Comparison of ENCODE assay signal across 29 cellular contexts in the genomic region with DNA sequence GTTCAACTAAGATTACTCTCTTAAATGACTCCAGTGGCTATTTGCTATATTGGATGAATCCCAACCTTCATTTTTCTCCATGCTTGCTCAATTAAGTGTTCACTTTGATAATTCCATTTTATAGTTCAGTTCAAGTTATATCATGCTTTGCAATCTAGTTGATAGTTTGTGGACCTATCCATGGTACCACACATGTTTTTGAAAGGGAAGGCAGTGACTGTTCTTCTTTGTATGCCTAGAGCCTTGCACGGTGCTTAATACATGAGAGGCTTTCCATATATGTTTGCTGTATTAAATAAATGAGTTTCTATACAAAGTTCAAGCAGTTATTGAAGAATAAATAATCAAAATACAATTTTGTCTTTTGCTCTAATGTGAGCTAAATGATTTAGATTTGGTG.
DNase-seq lines count a peak whose midpoint lies in the region; ATAC-seq and TF ChIP-seq lines count a peak whose summit lies in the region.
"Had no signal": no experiment of that assay in that cellular context is flagged by ENCODE, and none has a peak within 500 bp of the region (broad histone marks: within the 10 kb centered on the region; RNA-seq: fewer than 3 reads in every experiment).

No MANE protein-coding gene starts in this region.

- no peaks in the 10 kb centered on the region for H3K9me2 ChIP-seq in PC-3 (replicated peaks; ENCODE audit: low read length)

- POLR2A ChIA-PET in HEK293 (lab: Yijun Ruan, JAX), result no interaction called here
- POLR2A ChIA-PET in GM10248 (lab: Yijun Ruan, JAX), result no interaction called here
- POLR2A ChIA-PET in PC-3 (lab: Charles Lee; ENCODE audit: unreplicated experiment), result no interaction called here

- no TSS peak for BruUV-seq in PC-3 (replicated peaks; lab: Mats Ljungman, UMichigan)

- H3K36me3 ChIP-seq in HEK293 (ENCODE audit: control insufficient read depth in 2 of 2, insufficient read depth in 1 of 2, low read length in 2 of 2) (no peaks in the 10 kb centered on the region), PC-3 (ENCODE audit: low read depth, low read length) (no peaks in the 10 kb centered on the region)
- H3K36me3 ChIP-seq: BE2C; BLaER1; BLaER1 treated with 17β-estradiol and CSF1 and Interleukin-3, amounts not matched to agents 10 nM and 100 nM had no signal

- H3K4me1 ChIP-seq in HEK293 (ENCODE audit: control insufficient read depth, insufficient read depth, low read length) (no peaks in the 10 kb centered on the region), PC-3 (ENCODE audit: insufficient read depth, low read length) (no peaks in the 10 kb centered on the region)
- H3K4me1 ChIP-seq: A549, BE2C, Caco-2 had no signal

- no peak for TF ChIP-seq RAD21 in Ishikawa (IDR thresholded peaks at IDR 0.05; ENCODE audit: low read depth)

- no peak overlapping the region for H3K27ac ChIP-seq in HEK293 (ENCODE audit: extremely low read depth, low read depth, low read length)
- no peak overlapping the region for H3K27ac ChIP-seq in PC-3 (ENCODE audit: low read length)
- H3K27ac ChIP-seq: 22Rv1; A549; BLaER1; BLaER1 treated with 17β-estradiol and CSF1 and Interleukin-3, amounts not matched to agents 10 nM and 100 nM; C4-2B had no signal

- H3K27me3 ChIP-seq in PC-3 (ENCODE audit: low read length), result no peaks in the 10 kb centered on the region
- H3K27me3 ChIP-seq: BE2C; BLaER1; BLaER1 treated with 17β-estradiol and CSF1 and Interleukin-3, amounts not matched to agents 10 nM and 100 nM had no signal

- no peaks in the 10 kb centered on the region for H4K20me1 ChIP-seq in PC-3 (ENCODE audit: low read length)
- H4K20me1 ChIP-seq: BLaER1; BLaER1 treated with 17β-estradiol and CSF1 and Interleukin-3, amounts not matched to agents 10 nM and 100 nM had no signal

- no peaks in the 10 kb centered on the region for H3F3A ChIP-seq in PC-3 (ENCODE audit: low read length, unreplicated experiment)

- DNase-seq in GM10248 (ENCODE audit: extremely low spot score) (no peak), PC-3 (no peak)
- DNase-seq: 8988T; ACHN; AML-193; BE2C; C1 segment of cervical spinal cord; Caco-2; Calu3; CD4-positive, alpha-beta memory T cell; CD4-positive, alpha-beta T cell; CD4-positive, CD25-positive, alpha-beta regulatory T cell; CD8-positive, alpha-beta memory T cell; CD8-positive, alpha-beta T cell; COR-L47; DMS 273 treated with DMSO at 0.1 percent for 48 hours; DMS153; DMS53; DMS79; DMS79 treated with DMSO at 0.1 percent for 48 hours; DND-41; EL had no signal

- TF ChIP-seq EP300 in Ishikawa (IDR thresholded peaks at IDR 0.05; ENCODE audit: borderline replicate concordance), result no peak

- H3K4me2 ChIP-seq in PC-3 (ENCODE audit: low read length), result no peak overlapping the region
- H3K4me2 ChIP-seq: A549; BLaER1; BLaER1 treated with 17β-estradiol and CSF1 and Interleukin-3, amounts not matched to agents 10 nM and 100 nM had no signal

- H2AFZ ChIP-seq in PC-3 (ENCODE audit: low read length), result no peak overlapping the region

- intact Hi-C loops in PC-3 (cut with micrococcal nuclease), result no loop called here

- no peak overlapping the region for H3K9ac ChIP-seq in PC-3 (ENCODE audit: low read length)
- H3K9ac ChIP-seq: BLaER1; BLaER1 treated with 17β-estradiol and CSF1 and Interleukin-3, amounts not matched to agents 10 nM and 100 nM had no signal

- TF ChIP-seq CTCF in HEK293 (tag by site-specific recombination; IDR thresholded peaks at IDR 0.05), result no peak
- no peak for TF ChIP-seq CTCF in GM10248 (IDR thresholded peaks at IDR 0.05; ENCODE audit: control extremely low read depth, extremely low read depth, low read depth, missing control alignments)
- TF ChIP-seq CTCF in PC-3 (conservative IDR thresholded peaks at IDR 0.05; ENCODE audit: low read depth, low read length), result no peak

- no peak overlapping the region for H3K4me3 ChIP-seq in HEK293 (ENCODE audit: low read depth, low read length)
- H3K4me3 ChIP-seq in PC-3 (ENCODE audit: low read length), result no peak overlapping the region
- H3K4me3 ChIP-seq: A549; BLaER1; BLaER1 treated with 17β-estradiol and CSF1 and Interleukin-3, amounts not matched to agents 10 nM and 100 nM had no signal

- CTCF ChIA-PET in HEK293 (lab: Yijun Ruan, JAX) (no interaction called here), GM10248 (lab: Yijun Ruan, JAX) (interaction anchor here (1.3 kb wide), 1 partner anchor 12 kb away, joined by 5 read pairs; no protein-coding TSS in a partner anchor), PC-3 (lab: Charles Lee) (no interaction called here)

- no peaks in the 10 kb centered on the region for H3K79me2 ChIP-seq in PC-3 (ENCODE audit: low read length)

- H3K9me3 ChIP-seq in HEK293 (ENCODE audit: control insufficient read depth, insufficient read depth, low read depth, low read length), result no peaks in the 10 kb centered on the region
- no peaks in the 10 kb centered on the region for H3K9me3 ChIP-seq in PC-3 (ENCODE audit: low read length)
- H3K9me3 ChIP-seq: BE2C had no signal

- ATAC-seq in PC-3, result no peak
- ATAC-seq: A549; CD8-positive, alpha-beta T cell had no signal

TF ChIP-seq in HEK293, 187 proteins besides CTCF, POLR2A, EP300 and RAD21:
- TF ChIP-seq ZNF426 (tag by site-specific recombination; IDR thresholded peaks at IDR 0.05) (no peak), ZNF132 (tag by site-specific recombination; IDR thresholded peaks at IDR 0.05; ENCODE audit: borderline replicate concordance) (no peak), ZNF350 (tag by site-specific recombination; IDR thresholded peaks at IDR 0.05) (no peak)
- TF ChIP-seq, protein P1, sequence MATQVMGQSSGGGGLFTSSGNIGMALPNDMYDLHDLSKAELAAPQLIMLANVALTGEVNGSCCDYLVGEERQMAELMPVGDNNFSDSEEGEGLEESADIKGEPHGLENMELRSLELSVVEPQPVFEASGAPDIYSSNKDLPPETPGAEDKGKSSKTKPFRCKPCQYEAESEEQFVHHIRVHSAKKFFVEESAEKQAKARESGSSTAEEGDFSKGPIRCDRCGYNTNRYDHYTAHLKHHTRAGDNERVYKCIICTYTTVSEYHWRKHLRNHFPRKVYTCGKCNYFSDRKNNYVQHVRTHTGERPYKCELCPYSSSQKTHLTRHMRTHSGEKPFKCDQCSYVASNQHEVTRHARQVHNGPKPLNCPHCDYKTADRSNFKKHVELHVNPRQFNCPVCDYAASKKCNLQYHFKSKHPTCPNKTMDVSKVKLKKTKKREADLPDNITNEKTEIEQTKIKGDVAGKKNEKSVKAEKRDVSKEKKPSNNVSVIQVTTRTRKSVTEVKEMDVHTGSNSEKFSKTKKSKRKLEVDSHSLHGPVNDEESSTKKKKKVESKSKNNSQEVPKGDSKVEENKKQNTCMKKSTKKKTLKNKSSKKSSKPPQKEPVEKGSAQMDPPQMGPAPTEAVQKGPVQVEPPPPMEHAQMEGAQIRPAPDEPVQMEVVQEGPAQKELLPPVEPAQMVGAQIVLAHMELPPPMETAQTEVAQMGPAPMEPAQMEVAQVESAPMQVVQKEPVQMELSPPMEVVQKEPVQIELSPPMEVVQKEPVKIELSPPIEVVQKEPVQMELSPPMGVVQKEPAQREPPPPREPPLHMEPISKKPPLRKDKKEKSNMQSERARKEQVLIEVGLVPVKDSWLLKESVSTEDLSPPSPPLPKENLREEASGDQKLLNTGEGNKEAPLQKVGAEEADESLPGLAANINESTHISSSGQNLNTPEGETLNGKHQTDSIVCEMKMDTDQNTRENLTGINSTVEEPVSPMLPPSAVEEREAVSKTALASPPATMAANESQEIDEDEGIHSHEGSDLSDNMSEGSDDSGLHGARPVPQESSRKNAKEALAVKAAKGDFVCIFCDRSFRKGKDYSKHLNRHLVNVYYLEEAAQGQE (tag by site-specific recombination; IDR thresholded peaks at IDR 0.05), result peak; percentile 63; the same call in 1 of the 2 replicates

TF ChIP-seq in Ishikawa, 13 proteins besides CTCF, POLR2A, EP300 and RAD21:
- TF ChIP-seq, protein P1 (IDR thresholded peaks at IDR 0.05; ENCODE audit: low read depth), result peak; percentile 63
- no peak for TF ChIP-seq NFIC (IDR thresholded peaks at IDR 0.05)
- no peak for TF ChIP-seq YY1 (IDR thresholded peaks at IDR 0.05; ENCODE audit: low read depth)
- no peak for TF ChIP-seq TCF12 (IDR thresholded peaks at IDR 0.05; ENCODE audit: low read depth)
TF ChIP-seq in Ishikawa: peak in this region for 1.
